In the genomic region with DNA sequence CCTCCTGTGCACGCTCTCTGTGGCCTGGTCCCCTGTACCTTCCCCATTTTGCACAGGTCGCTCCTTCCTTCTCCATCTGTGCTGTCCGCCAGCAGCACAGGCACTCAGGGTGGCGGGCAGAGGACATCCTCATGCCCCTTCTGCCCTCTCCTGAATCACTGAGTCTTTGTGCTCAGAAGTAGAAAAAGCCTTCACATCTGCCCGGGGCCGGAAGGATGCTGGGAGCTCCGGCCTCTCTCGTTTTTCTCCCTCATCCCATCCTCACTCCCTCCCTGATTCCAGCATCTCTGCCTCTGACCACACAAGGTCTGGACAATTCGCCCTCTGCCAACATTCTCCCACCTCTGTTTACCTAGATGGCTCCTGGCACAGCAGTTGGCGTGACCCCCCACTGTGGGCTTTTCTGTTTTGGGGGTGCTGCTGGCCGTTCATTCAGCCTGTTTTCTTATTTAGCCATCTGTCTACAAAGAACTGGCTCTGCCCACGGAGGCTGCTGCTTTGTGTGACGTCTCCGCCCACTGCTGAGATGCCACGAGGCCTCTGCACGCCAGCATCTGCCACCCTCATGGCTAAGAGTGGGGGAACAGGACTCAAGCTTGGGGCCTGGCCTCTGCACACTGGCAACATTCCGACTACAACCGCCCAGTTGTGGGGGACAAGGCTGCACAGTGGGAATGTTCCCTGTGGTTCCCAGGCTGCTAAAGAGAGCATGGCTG, we compare ENCODE assay signal across 28 cellular contexts. TPM values are rescaled to one million over a fixed set of nuclear protein-coding genes. Genes with fewer than 3 reads are reported as not detected.
A peak's percentile ranks its signal among the peaks of the same experiment; 100 is the strongest.
DNase-seq lines count a peak whose midpoint lies in the region; ATAC-seq and TF ChIP-seq lines count a peak whose summit lies in the region.
"Had no signal": no experiment of that assay in that cellular context is flagged by ENCODE, and none has a peak within 500 bp of the region (broad histone marks: within the 10 kb centered on the region; RNA-seq: fewer than 3 reads in every experiment).

No MANE protein-coding gene starts in this region.

- peak; percentile 4 for DNase-seq in NCI-H2171 treated with DMSO at 0.1 percent for 48 hours (lab: John Stamatoyannopoulos, UW)
- no peak for DNase-seq in NCI-H2171 (lab: John Stamatoyannopoulos, UW)
- peak; percentile 68 to 92 (median 82) for DNase-seq in head of caudate nucleus
- peak; percentile 58 for DNase-seq in occipital lobe (lab: John Stamatoyannopoulos, UW)
- DNase-seq in RWPE1 (ENCODE audit: low spot score) = no peak
- no peak for DNase-seq in NK-92 (lab: John Stamatoyannopoulos, UW; ENCODE audit: unreplicated experiment)
- no peak for DNase-seq in NCI-H82 treated with DMSO at 0.1 percent for 48 hours (lab: John Stamatoyannopoulos, UW; ENCODE audit: unreplicated experiment)
- DNase-seq: 8988T; activated CD4-positive, alpha-beta T cell treated with anti-CD3 and anti-CD28 coated beads, Interleukin-2, amount 50 U/mL, for 48 hours; activated CD8-positive, alpha-beta memory T cell treated with anti-CD3 and anti-CD28 coated beads, Interleukin-2, amount 50 U/mL, for 48 hours; activated naive CD8-positive, alpha-beta T cell treated with anti-CD3 and anti-CD28 coated beads for 36 hours; Calu3; EL; H7; left colon; NCI-H1436; NCI-H526 treated with DMSO at 0.1 percent for 48 hours; psoas muscle; SK-N-SH; stimulated activated CD4-positive, alpha-beta T cell treated with anti-CD3 and anti-CD28 coated beads, Interleukin-2, amount 100 ng/mL, for 24 hours; stimulated activated naive CD4-positive, alpha-beta T cell; thyroid gland; WERI-Rb-1 had no signal

- no peak for ATAC-seq in HG03135 (IDR thresholded peaks at IDR 0.05; ENCODE audit: unreplicated experiment)
- ATAC-seq: left colon; natural killer cell treated with Interleukin-12 subunit alpha and Interleukin-12 subunit beta and Interleukin-15 and Interleukin-18, amount 100 ng/mL, for 72 hours; psoas muscle had no signal

- no peak overlapping the region for H3K27ac ChIP-seq in RWPE1
- H3K27ac ChIP-seq: BLaER1, coronary artery, psoas muscle, thyroid gland, WERI-Rb-1 had no signal

- POLR2A ChIA-PET in RWPE1 (lab: Yijun Ruan, JAX; ENCODE audit: low non-redundant PET) = no interaction called here

- TF ChIP-seq CTCF in RWPE1 (conservative IDR thresholded peaks at IDR 0.05; ENCODE audit: low read depth) = no peak

- intact Hi-C loops in head of caudate nucleus (cut with DNase I) = no loop called here

- CTCF ChIA-PET in RWPE1 (lab: Yijun Ruan, JAX) = no interaction called here

RNA-seq across cellular contexts. Expression of gene SEC14L5, which starts 36.7 kb away (rescaled TPM):
- total RNA-seq in occipital lobe = 0.47 TPM
- total RNA-seq: activated T-helper 2 cell treated with anti-CD3 and anti-CD28 coated beads, Interferon-gamma antibody, Interleukin-2, Interleukin-4, amounts not matched to agents 10 μg/mL and 5 μg/mL and 100 μg/mL, durations not matched to agents 14 hours and 24 hours and 36 hours; natural killer cell treated with Interleukin-12 subunit alpha and Interleukin-12 subunit beta and Interleukin-15 and Interleukin-18, amount 100 ng/mL, for 72 hours had no signal

RNA-seq across cellular contexts. Expression of gene NAGPA, which starts 38.9 kb away (rescaled TPM):
- 12.5 TPM for total RNA-seq in occipital lobe

RNA-seq across cellular contexts. Expression of gene PPL, which starts 57.9 kb away (rescaled TPM):
- 0.31 TPM for total RNA-seq in occipital lobe
- total RNA-seq: activated naive CD8-positive, alpha-beta T cell treated with anti-CD3 and anti-CD28 coated beads for 36 hours; activated T-helper 2 cell treated with anti-CD3 and anti-CD28 coated beads, Interferon-gamma antibody, Interleukin-2, Interleukin-4, amounts not matched to agents 10 μg/mL and 5 μg/mL and 100 μg/mL, durations not matched to agents 14 hours and 24 hours and 36 hours; natural killer cell treated with Interleukin-12 subunit alpha and Interleukin-12 subunit beta and Interleukin-15 and Interleukin-18, amount 100 ng/mL, for 72 hours had no signal

Comparison
In these comparisons a context has a peak if more than half of its experiments do, and no peak if none do; other contexts are left out.
1. DNase-seq: peak in NCI-H2171 treated with DMSO at 0.1 percent for 48 hours (single experiment), head of caudate nucleus (42 of 42) and occipital lobe (single experiment); none in NCI-H2171 (single experiment), RWPE1 (single experiment), NK-92 (single experiment) and NCI-H82 treated with DMSO at 0.1 percent for 48 hours (single experiment).